In genomic region chr18:37495354-37495753, GRCh38 we compare ENCODE assay signal across 6 cellular contexts.
"Had no signal": no experiment of that assay in that cellular context is flagged by ENCODE, and none has a peak within 500 bp of the region (broad histone marks: within the 10 kb centered on the region; RNA-seq: fewer than 3 reads in every experiment).

No MANE protein-coding gene starts in this region.

- H3K4me2 ChIP-seq: GM23338 had no signal

- H3K4me3 Mint-ChIP-seq: GM23338 had no signal

- H3K27ac Mint-ChIP-seq: GM23338 had no signal

- ATAC-seq: GM23338, K562 had no signal

- H2AFZ ChIP-seq: GM23338 had no signal

- H3K9me3 Mint-ChIP-seq: GM23338 had no signal

- DNase-seq: H7, HCEC 1CT, IMR-90, KG1 had no signal
